In genomic region chr16:86669937-86670772, GRCh38 we compare ENCODE assay signal across 19 cellular contexts.
DNase-seq lines count a peak whose midpoint lies in the region; ATAC-seq and TF ChIP-seq lines count a peak whose summit lies in the region.
"Had no signal": no experiment of that assay in that cellular context is flagged by ENCODE, and none has a peak within 500 bp of the region (broad histone marks: within the 10 kb centered on the region; RNA-seq: fewer than 3 reads in every experiment).

No MANE protein-coding gene starts in this region.

- H3K27ac Mint-ChIP-seq in osteocyte (ENCODE audit: unreplicated experiment) = peak overlapping the region; percentile 83
- H3K27ac Mint-ChIP-seq: activated naive CD4-positive, alpha-beta T cell treated with anti-CD3 and anti-CD28 coated beads, Interleukin-2, amount 50 U/mL, for 24 hours; naive thymus-derived CD4-positive, alpha-beta T cell had no signal

- H3K36me3 Mint-ChIP-seq in osteocyte (ENCODE audit: unreplicated experiment) = no peaks in the 10 kb centered on the region
- H3K36me3 Mint-ChIP-seq: activated naive CD4-positive, alpha-beta T cell treated with anti-CD3 and anti-CD28 coated beads, Interleukin-2, amount 50 U/mL, for 24 hours; naive thymus-derived CD4-positive, alpha-beta T cell had no signal

- no peaks in the 10 kb centered on the region for H3K9me3 ChIP-seq in left ventricle myocardium inferior (replicated peaks)
- H3K9me3 ChIP-seq: breast epithelium, suprapubic skin had no signal

- no peaks in the 10 kb centered on the region for H3K27me3 Mint-ChIP-seq in osteocyte (ENCODE audit: unreplicated experiment)

- peaks cover 24% of the 10 kb centered on the region for H3K4me1 ChIP-seq in left ventricle myocardium inferior
- H3K4me1 ChIP-seq: breast epithelium had no signal

- peak; percentile 4 to 6 for DNase-seq in SHP77 (lab: John Stamatoyannopoulos, UW)
- DNase-seq in SHP77 treated with DMSO at 0.1 percent for 48 hours (lab: John Stamatoyannopoulos, UW) = no peak
- peak; percentile 66 for DNase-seq in left ventricle myocardium inferior
- DNase-seq in osteocyte (ENCODE audit: extremely low spot score, unreplicated experiment) = no peak
- DNase-seq in hepatic stellate cell (ENCODE audit: low spot score) = no peak
- DNase-seq: activated CD4-positive, alpha-beta T cell treated with anti-CD3 and anti-CD28 coated beads, Interleukin-2, amount 50 U/mL, for 48 hours; activated T-cell treated with anti-CD3 and anti-CD28 coated beads, Interleukin-2, amount 50 U/mL, for 1 hour; DMS153; naive thymus-derived CD4-positive, alpha-beta T cell; NCI-H2081; NCI-H69; stimulated activated CD4-positive, alpha-beta T cell treated with anti-CD3 and anti-CD28 coated beads, Interleukin-1b, Interleukin-23, amount 100 ng/mL, for 48 hours had no signal

- peaks cover 99% of the 10 kb centered on the region for H3K27me3 ChIP-seq in left ventricle myocardium inferior (ENCODE audit: low read depth)

- no peaks in the 10 kb centered on the region for H3K9me3 Mint-ChIP-seq in osteocyte (ENCODE audit: unreplicated experiment)
- H3K9me3 Mint-ChIP-seq: activated naive CD4-positive, alpha-beta T cell treated with anti-CD3 and anti-CD28 coated beads, Interleukin-2, amount 50 U/mL, for 24 hours had no signal

- TF ChIP-seq CTCF in left ventricle myocardium inferior (IDR thresholded peaks at IDR 0.05; ENCODE audit: borderline replicate concordance) = no peak
- TF ChIP-seq CTCF in osteocyte (IDR thresholded peaks at IDR 0.05) = no peak

- H3K4me1 Mint-ChIP-seq in osteocyte (ENCODE audit: unreplicated experiment) = peaks cover 59% of the 10 kb centered on the region
- H3K4me1 Mint-ChIP-seq: activated naive CD4-positive, alpha-beta T cell treated with anti-CD3 and anti-CD28 coated beads, Interleukin-2, amount 50 U/mL, for 24 hours had no signal

- peak overlapping the region; percentile 5 for H3K4me3 Mint-ChIP-seq in osteocyte (ENCODE audit: unreplicated experiment)
- H3K4me3 Mint-ChIP-seq: activated naive CD4-positive, alpha-beta T cell treated with anti-CD3 and anti-CD28 coated beads, Interleukin-2, amount 50 U/mL, for 24 hours; naive thymus-derived CD4-positive, alpha-beta T cell had no signal

- peak overlapping the region; percentile 9 for H3K4me3 ChIP-seq in left ventricle myocardium inferior
- H3K4me3 ChIP-seq: breast epithelium, suprapubic skin had no signal

- no peaks in the 10 kb centered on the region for H3K36me3 ChIP-seq in left ventricle myocardium inferior
- H3K36me3 ChIP-seq: breast epithelium, suprapubic skin had no signal

- intact Hi-C loops in left ventricle myocardium inferior (cut with micrococcal nuclease) = no loop called here

- H3K27ac ChIP-seq in left ventricle myocardium inferior (replicated peaks) = peak overlapping the region; percentile 81
- H3K27ac ChIP-seq: 22Rv1, breast epithelium, suprapubic skin had no signal

- ATAC-seq in HG03097 (IDR thresholded peaks at IDR 0.05; ENCODE audit: low FRiP score, unreplicated experiment) (no peak), GM21529 (IDR thresholded peaks at IDR 0.05; ENCODE audit: unreplicated experiment) (no peak), HG02571 (IDR thresholded peaks at IDR 0.05; ENCODE audit: unreplicated experiment) (no peak)
- ATAC-seq: naive thymus-derived CD4-positive, alpha-beta T cell had no signal

Comparison
In these comparisons a context has a peak if more than half of its experiments do, and no peak if none do; other contexts are left out.
1. DNase-seq: peak in SHP77 (2 of 2) and left ventricle myocardium inferior (single experiment); none in SHP77 treated with DMSO at 0.1 percent for 48 hours (single experiment), osteocyte (single experiment) and hepatic stellate cell (single experiment).